9 cellular contexts compared by ENCODE assay signal in genomic region chr17:36935681-36936454, GRCh38. TPM values are rescaled to one million over a fixed set of nuclear protein-coding genes. Genes with fewer than 3 reads are reported as not detected.
DNase-seq lines count a peak whose midpoint lies in the region; TF ChIP-seq lines count a peak whose summit lies in the region.
"Had no signal": no experiment of that assay in that cellular context is flagged by ENCODE, and none has a peak within 500 bp of the region (broad histone marks: within the 10 kb centered on the region; RNA-seq: fewer than 3 reads in every experiment).

No MANE protein-coding gene starts in this region.

- DNase-seq in DMS 273 (lab: John Stamatoyannopoulos, UW; ENCODE audit: unreplicated experiment): peak; percentile 55
- no peak for DNase-seq in DMS 273 treated with DMSO at 0.1 percent for 48 hours (lab: John Stamatoyannopoulos, UW)
- peak; percentile 78 for DNase-seq in NCI-H226
- DNase-seq in chondrocyte (ENCODE audit: low spot score): no peak
- no peak for DNase-seq in vagina (ENCODE audit: extremely low spot score in 2 of 2)
- DNase-seq in dermis blood vessel endothelial cell: no peak
- DNase-seq in COLO829 (ENCODE audit: low spot score): no peak

- TF ChIP-seq CTCF in chondrocyte (IDR thresholded peaks at IDR 0.05): no peak
- TF ChIP-seq CTCF in parathyroid adenoma (IDR thresholded peaks at IDR 0.05): no peak
- no peak for TF ChIP-seq CTCF in vagina (IDR thresholded peaks at IDR 0.05)

- TF ChIP-seq POLR2A in vagina (IDR thresholded peaks at IDR 0.05): no peak

- no peaks in the 10 kb centered on the region for H3K9me3 Mint-ChIP-seq in chondrocyte (ENCODE audit: low read depth)

- H3K27me3 Mint-ChIP-seq in chondrocyte (ENCODE audit: low read depth): peaks cover 81% of the 10 kb centered on the region

- H3K36me3 Mint-ChIP-seq in chondrocyte (ENCODE audit: low read depth): no peaks in the 10 kb centered on the region

- no peak overlapping the region for H3K27ac Mint-ChIP-seq in chondrocyte (ENCODE audit: unreplicated experiment)

- peak overlapping the region; percentile 15 for H3K4me2 ChIP-seq in parathyroid adenoma (ENCODE audit: low read length)

- peak overlapping the region; percentile 55 for H3K4me3 Mint-ChIP-seq in chondrocyte (ENCODE audit: unreplicated experiment)

- H3K79me2 ChIP-seq in parathyroid adenoma: no peaks in the 10 kb centered on the region

- intact Hi-C loops in vagina (cut with DNase I): no loop called here

- H3K9me3 ChIP-seq in parathyroid adenoma (ENCODE audit: control insufficient read depth, low read length) (no peaks in the 10 kb centered on the region), vagina (no peaks in the 10 kb centered on the region)

- peaks cover 61% of the 10 kb centered on the region for H3K27me3 ChIP-seq in parathyroid adenoma (ENCODE audit: control insufficient read depth, insufficient read depth, low read length)
- peaks cover 65% of the 10 kb centered on the region for H3K27me3 ChIP-seq in vagina

- no peak overlapping the region for H2AFZ ChIP-seq in parathyroid adenoma

- H3K4me1 ChIP-seq in parathyroid adenoma: no peaks in the 10 kb centered on the region
- H3K4me1 ChIP-seq in vagina: peaks cover 73% of the 10 kb centered on the region

- H3K9ac ChIP-seq in parathyroid adenoma: no peak overlapping the region

- peaks cover 49% of the 10 kb centered on the region for H3K4me1 Mint-ChIP-seq in chondrocyte (ENCODE audit: low read depth)

- H3K27ac ChIP-seq in parathyroid adenoma (no peak overlapping the region), vagina (no peak overlapping the region)
- H3K27ac ChIP-seq: 22Rv1 had no signal

- H3K4me3 ChIP-seq in parathyroid adenoma (ENCODE audit: low read depth, low read length) (no peak overlapping the region), vagina (peak overlapping the region in 1 of 2 donors; percentile 12)

- H3K36me3 ChIP-seq in parathyroid adenoma (ENCODE audit: control insufficient read depth, insufficient read depth, low read length) (no peaks in the 10 kb centered on the region), vagina (no peaks in the 10 kb centered on the region)

RNA-seq across cellular contexts. Expression of gene LHX1, which starts 1.4 kb away (rescaled TPM):
- total RNA-seq in chondrocyte (not detected in 3 replicates), vagina (not detected), dermis blood vessel endothelial cell (0.17 TPM in 1 of 2 replicates, not detected in the other)

RNA-seq across cellular contexts. Expression of gene AATF, which starts 12.9 kb away (rescaled TPM):
- 32.5 to 38.5 TPM (median 34.0 TPM) in 3 replicates for total RNA-seq in chondrocyte
- total RNA-seq in vagina: 21.1 TPM
- total RNA-seq in dermis blood vessel endothelial cell: 23.5 and 26.7 TPM in 2 replicates

Comparison
In these comparisons a context has a peak if more than half of its experiments do, and no peak if none do; other contexts are left out.
1. DNase-seq: peak in DMS 273 (single experiment) and NCI-H226 (single experiment); none in DMS 273 treated with DMSO at 0.1 percent for 48 hours (single experiment), chondrocyte (single experiment), vagina (0 of 2), dermis blood vessel endothelial cell (single experiment) and COLO829 (single experiment).